In the genomic region with DNA sequence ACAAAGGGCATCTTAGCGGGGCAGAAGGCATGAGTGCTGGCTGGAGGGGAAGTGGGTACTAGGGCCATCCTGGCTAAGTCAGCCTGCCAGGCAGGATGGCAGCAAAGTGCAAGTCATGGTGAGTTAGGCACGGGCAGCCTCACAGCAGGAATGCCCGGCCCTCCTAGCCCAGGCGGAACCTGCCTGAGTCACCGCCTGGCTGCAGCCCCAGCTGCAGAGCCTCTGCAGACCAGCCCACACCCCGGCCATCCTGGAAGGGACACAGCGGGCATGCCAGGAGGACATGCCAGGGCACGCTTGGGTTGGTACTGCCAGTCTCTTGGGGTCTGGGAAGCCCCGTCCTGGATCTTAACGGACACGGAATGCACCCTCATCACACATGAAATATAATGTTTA, we compare ENCODE assay signal across 8 cellular contexts. TPM values are rescaled to one million over a fixed set of nuclear protein-coding genes. Genes with fewer than 3 reads are reported as not detected.
A peak's percentile ranks its signal among the peaks of the same experiment; 100 is the strongest.
DNase-seq lines count a peak whose midpoint lies in the region; ATAC-seq and TF ChIP-seq lines count a peak whose summit lies in the region.

No MANE protein-coding gene starts in this region.

- CTCF ChIA-PET in CD4-positive, alpha-beta T cell (lab: Charles Lee) = interaction anchor here (1.3 kb wide), 1 partner anchor 8 kb away, joined by 4 read pairs; no protein-coding TSS in a partner anchor

- H3K36me3 ChIP-seq in RWPE2 (ENCODE audit: low read depth) = no peaks in the 10 kb centered on the region
- no peaks in the 10 kb centered on the region for H3K36me3 ChIP-seq in prostate gland

- H3K4me1 ChIP-seq in RWPE2 (ENCODE audit: insufficient read depth, poor library complexity, severe bottlenecking) (peaks cover 35% of the 10 kb centered on the region), prostate gland (replicated peaks) (no peaks in the 10 kb centered on the region)

- TF ChIP-seq CTCF in RWPE2 (IDR thresholded peaks at IDR 0.05; ENCODE audit: poor library complexity, severe bottlenecking) = no peak
- TF ChIP-seq CTCF in prostate gland (IDR thresholded peaks at IDR 0.05) = peak in 1 of 4 experiments; percentile 22
- no peak for TF ChIP-seq CTCF in mesothelial cell of epicardium (IDR thresholded peaks at IDR 0.05; ENCODE audit: unreplicated experiment)
- no peak for TF ChIP-seq CTCF in CD4-positive, alpha-beta T cell (IDR thresholded peaks at IDR 0.05)

- peak overlapping the region; percentile 94 for H3K27ac ChIP-seq in RWPE2 (ENCODE audit: poor library complexity, severe bottlenecking)
- H3K27ac ChIP-seq in prostate gland = peak overlapping the region; percentile 61 to 75
- H3K27ac ChIP-seq in CD4-positive, alpha-beta T cell (ENCODE audit: low read depth, low read length) = no peak overlapping the region

- intact Hi-C loops in prostate gland (cut with DNase I) = no loop called here
- intact Hi-C loops in CD4-positive, alpha-beta T cell (cut with DNase I, micrococcal nuclease) = no loop called here

- no peaks in the 10 kb centered on the region for H3K9me3 Mint-ChIP-seq in mesothelial cell of epicardium
- H3K9me3 Mint-ChIP-seq in CD4-positive, alpha-beta T cell = no peaks in the 10 kb centered on the region

- H3K4me3 Mint-ChIP-seq in mesothelial cell of epicardium = no peak overlapping the region
- H3K4me3 Mint-ChIP-seq in CD4-positive, alpha-beta T cell = no peak overlapping the region

- no peak overlapping the region for H3K27ac Mint-ChIP-seq in mesothelial cell of epicardium
- H3K27ac Mint-ChIP-seq in CD4-positive, alpha-beta T cell = no peak overlapping the region

- H3K27me3 ChIP-seq in RWPE2 (ENCODE audit: insufficient read depth, poor library complexity, severe bottlenecking) (no peaks in the 10 kb centered on the region), prostate gland (replicated peaks; ENCODE audit: insufficient read depth) (no peaks in the 10 kb centered on the region)
- no peaks in the 10 kb centered on the region for H3K27me3 ChIP-seq in CD4-positive, alpha-beta T cell (ENCODE audit: control insufficient read depth, insufficient read depth, low read length)

- no peaks in the 10 kb centered on the region for H3K36me3 Mint-ChIP-seq in mesothelial cell of epicardium
- H3K36me3 Mint-ChIP-seq in CD4-positive, alpha-beta T cell (ENCODE audit: low read depth) = no peaks in the 10 kb centered on the region

- DNase-seq in H4 (ENCODE audit: low spot score) = peak; percentile 98
- peak; percentile 97 for DNase-seq in RWPE2 (ENCODE audit: low spot score)
- DNase-seq in fibroblast of peridontal ligament (ENCODE audit: extremely low read depth) = peak; percentile 68
- DNase-seq in prostate gland (ENCODE audit: low spot score) = peak; percentile 92
- DNase-seq in mesothelial cell of epicardium (ENCODE audit: low spot score in 2 of 2, unreplicated experiment in 2 of 2) = no peak
- no peak for DNase-seq in CD4-positive, alpha-beta T cell
- no peak for DNase-seq in NCI-H524 treated with DMSO at 0.1 percent for 48 hours (lab: John Stamatoyannopoulos, UW)

- peaks cover 5% of the 10 kb centered on the region for H3K4me1 Mint-ChIP-seq in mesothelial cell of epicardium
- H3K4me1 Mint-ChIP-seq in CD4-positive, alpha-beta T cell (ENCODE audit: low read depth) = no peaks in the 10 kb centered on the region

- WGBS in prostate gland = 29% methylated on average over 11 of the region's 11 CpGs

- H3K27me3 Mint-ChIP-seq in mesothelial cell of epicardium (ENCODE audit: low read depth) = no peaks in the 10 kb centered on the region
- peaks cover 14% of the 10 kb centered on the region for H3K27me3 Mint-ChIP-seq in CD4-positive, alpha-beta T cell

- H3K4me3 ChIP-seq in RWPE2 (ENCODE audit: severe bottlenecking) = no peak overlapping the region
- H3K4me3 ChIP-seq in prostate gland = no peak overlapping the region

- POLR2A ChIA-PET in CD4-positive, alpha-beta T cell (lab: Charles Lee) = interaction anchor here (1.5 kb wide), 1 partner anchor 10 kb away, joined by 4 read pairs; no protein-coding TSS in a partner anchor

- ATAC-seq in RWPE2 (ENCODE audit: low read depth) (peak; percentile 93), HG03378 (IDR thresholded peaks at IDR 0.05; ENCODE audit: unreplicated experiment) (no peak)
- ATAC-seq in CD4-positive, alpha-beta T cell (ENCODE audit: poor library complexity) = no peak

- H3K9me3 ChIP-seq in RWPE2 (ENCODE audit: severe bottlenecking) = no peaks in the 10 kb centered on the region
- H3K9me3 ChIP-seq in prostate gland = no peaks in the 10 kb centered on the region
- H3K9me3 ChIP-seq in CD4-positive, alpha-beta T cell (ENCODE audit: control insufficient read depth, low read length) = no peaks in the 10 kb centered on the region

- no peak for TF ChIP-seq POLR2A in prostate gland (IDR thresholded peaks at IDR 0.05)

RNA-seq across cellular contexts. Expression of gene ALDH3A1, which starts 4.9 kb away (rescaled TPM):
- total RNA-seq in H4 (2014; rRNA removed; shearing (Covaris generic)) = 41.9 and 51.1 TPM in 2 replicates
- total RNA-seq in prostate gland (10 to 100 TPM in 1 of 2 donors, 1 to 10 TPM in 1; 2.1 to 12.8 TPM), mesothelial cell of epicardium (0.55 to 1.1 TPM (median 0.69 TPM) in 3 replicates)
- total RNA-seq in CD4-positive, alpha-beta T cell = not detected

RNA-seq across cellular contexts. Expression of gene SLC47A2, which starts 36.7 kb away (rescaled TPM):
- total RNA-seq in H4 (2014; rRNA removed; shearing (Covaris generic)) = not detected in 2 replicates
- total RNA-seq in prostate gland (not detected), mesothelial cell of epicardium (not detected in 3 replicates)
- total RNA-seq in CD4-positive, alpha-beta T cell = not detected

Comparison
In these comparisons a context has a peak if more than half of its experiments do, and no peak if none do; other contexts are left out.
1. DNase-seq: peak in H4 (single experiment), RWPE2 (single experiment), fibroblast of peridontal ligament (single experiment) and prostate gland (single experiment); none in mesothelial cell of epicardium (0 of 2), CD4-positive, alpha-beta T cell (0 of 10) and NCI-H524 treated with DMSO at 0.1 percent for 48 hours (single experiment).